ENCODE assay signal across 1 cellular context in the genomic region with DNA sequence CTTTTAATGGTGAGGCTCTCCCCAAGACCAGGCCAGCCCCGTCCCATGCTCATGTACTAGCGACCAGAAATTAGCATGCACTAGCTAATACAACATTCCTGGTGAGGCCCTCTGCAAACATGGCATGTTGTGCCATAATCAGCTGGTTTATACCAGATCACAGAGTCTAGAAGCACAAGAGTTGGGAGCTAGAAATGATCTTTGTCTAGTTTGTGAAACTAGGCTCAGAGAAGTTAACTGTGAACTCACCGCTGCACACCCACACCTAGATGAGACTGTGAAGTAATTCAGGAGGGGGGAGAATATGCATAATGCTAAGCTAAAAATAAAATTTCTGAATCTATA.
TF ChIP-seq lines count a peak whose summit lies in the region.

No MANE protein-coding gene starts in this region.

TF ChIP-seq in GM23338, 12 proteins besides CTCF, POLR2A, EP300 and RAD21 (continued from another document):
- TF ChIP-seq, protein P1, sequence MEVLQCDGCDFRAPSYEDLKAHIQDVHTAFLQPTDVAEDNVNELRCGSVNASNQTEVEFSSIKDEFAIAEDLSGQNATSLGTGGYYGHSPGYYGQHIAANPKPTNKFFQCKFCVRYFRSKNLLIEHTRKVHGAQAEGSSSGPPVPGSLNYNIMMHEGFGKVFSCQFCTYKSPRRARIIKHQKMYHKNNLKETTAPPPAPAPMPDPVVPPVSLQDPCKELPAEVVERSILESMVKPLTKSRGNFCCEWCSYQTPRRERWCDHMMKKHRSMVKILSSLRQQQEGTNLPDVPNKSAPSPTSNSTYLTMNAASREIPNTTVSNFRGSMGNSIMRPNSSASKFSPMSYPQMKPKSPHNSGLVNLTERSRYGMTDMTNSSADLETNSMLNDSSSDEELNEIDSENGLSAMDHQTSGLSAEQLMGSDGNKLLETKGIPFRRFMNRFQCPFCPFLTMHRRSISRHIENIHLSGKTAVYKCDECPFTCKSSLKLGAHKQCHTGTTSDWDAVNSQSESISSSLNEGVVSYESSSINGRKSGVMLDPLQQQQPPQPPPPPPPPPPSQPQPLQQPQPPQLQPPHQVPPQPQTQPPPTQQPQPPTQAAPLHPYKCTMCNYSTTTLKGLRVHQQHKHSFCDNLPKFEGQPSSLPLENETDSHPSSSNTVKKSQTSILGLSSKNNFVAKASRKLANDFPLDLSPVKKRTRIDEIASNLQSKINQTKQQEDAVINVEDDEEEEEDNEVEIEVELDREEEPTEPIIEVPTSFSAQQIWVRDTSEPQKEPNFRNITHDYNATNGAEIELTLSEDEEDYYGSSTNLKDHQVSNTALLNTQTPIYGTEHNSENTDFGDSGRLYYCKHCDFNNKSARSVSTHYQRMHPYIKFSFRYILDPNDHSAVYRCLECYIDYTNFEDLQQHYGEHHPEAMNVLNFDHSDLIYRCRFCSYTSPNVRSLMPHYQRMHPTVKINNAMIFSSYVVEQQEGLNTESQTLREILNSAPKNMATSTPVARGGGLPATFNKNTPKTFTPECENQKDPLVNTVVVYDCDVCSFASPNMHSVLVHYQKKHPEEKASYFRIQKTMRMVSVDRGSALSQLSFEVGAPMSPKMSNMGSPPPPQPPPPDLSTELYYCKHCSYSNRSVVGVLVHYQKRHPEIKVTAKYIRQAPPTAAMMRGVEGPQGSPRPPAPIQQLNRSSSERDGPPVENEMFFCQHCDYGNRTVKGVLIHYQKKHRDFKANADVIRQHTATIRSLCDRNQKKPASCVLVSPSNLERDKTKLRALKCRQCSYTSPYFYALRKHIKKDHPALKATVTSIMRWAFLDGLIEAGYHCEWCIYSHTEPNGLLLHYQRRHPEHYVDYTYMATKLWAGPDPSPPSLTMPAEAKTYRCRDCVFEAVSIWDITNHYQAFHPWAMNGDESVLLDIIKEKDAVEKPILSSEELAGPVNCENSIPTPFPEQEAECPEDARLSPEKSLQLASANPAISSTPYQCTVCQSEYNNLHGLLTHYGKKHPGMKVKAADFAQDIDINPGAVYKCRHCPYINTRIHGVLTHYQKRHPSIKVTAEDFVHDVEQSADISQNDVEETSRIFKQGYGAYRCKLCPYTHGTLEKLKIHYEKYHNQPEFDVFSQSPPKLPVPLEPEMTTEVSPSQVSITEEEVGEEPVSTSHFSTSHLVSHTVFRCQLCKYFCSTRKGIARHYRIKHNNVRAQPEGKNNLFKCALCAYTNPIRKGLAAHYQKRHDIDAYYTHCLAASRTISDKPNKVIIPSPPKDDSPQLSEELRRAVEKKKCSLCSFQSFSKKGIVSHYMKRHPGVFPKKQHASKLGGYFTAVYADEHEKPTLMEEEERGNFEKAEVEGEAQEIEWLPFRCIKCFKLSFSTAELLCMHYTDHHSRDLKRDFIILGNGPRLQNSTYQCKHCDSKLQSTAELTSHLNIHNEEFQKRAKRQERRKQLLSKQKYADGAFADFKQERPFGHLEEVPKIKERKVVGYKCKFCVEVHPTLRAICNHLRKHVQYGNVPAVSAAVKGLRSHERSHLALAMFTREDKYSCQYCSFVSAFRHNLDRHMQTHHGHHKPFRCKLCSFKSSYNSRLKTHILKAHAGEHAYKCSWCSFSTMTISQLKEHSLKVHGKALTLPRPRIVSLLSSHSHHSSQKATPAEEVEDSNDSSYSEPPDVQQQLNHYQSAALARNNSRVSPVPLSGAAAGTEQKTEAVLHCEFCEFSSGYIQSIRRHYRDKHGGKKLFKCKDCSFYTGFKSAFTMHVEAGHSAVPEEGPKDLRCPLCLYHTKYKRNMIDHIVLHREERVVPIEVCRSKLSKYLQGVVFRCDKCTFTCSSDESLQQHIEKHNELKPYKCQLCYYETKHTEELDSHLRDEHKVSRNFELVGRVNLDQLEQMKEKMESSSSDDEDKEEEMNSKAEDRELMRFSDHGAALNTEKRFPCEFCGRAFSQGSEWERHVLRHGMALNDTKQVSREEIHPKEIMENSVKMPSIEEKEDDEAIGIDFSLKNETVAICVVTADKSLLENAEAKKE (CRISPR knock-in tag; IDR thresholded peaks at IDR 0.05), result no peak
- no peak for TF ChIP-seq STAT1 (IDR thresholded peaks at IDR 0.05; ENCODE audit: unreplicated experiment)
